Comparison of ENCODE assay signal across 25 cellular contexts in the genomic region with DNA sequence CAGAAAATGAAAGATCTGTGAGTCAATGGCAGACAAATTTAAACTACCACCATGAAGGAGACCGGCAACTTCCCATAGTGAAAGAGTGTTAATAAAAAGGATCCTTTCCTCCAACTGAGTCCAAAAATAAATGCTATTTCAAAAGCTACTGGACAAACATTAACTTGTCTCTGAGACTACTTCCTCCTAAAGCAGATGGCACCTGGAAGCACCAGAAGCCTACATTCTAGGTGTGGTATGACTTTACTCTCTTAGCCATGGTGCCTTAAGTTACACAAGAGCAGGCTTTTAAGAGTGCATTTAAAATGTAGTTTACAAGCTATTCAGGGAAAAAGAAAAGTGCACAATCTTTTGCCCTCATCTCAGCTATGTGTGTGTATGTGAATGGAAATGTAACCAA. TPM values are rescaled to one million over a fixed set of nuclear protein-coding genes. Genes with fewer than 3 reads are reported as not detected.
DNase-seq lines count a peak whose midpoint lies in the region; ATAC-seq and TF ChIP-seq lines count a peak whose summit lies in the region.
"Had no signal": no experiment of that assay in that cellular context is flagged by ENCODE, and none has a peak within 500 bp of the region (broad histone marks: within the 10 kb centered on the region; RNA-seq: fewer than 3 reads in every experiment).

No MANE protein-coding gene starts in this region.

- WGBS in GM23248 (ENCODE audit: low coverage in 1 of 2, low lambda C conversion rate in 2 of 2, missing lambda C conversion rate in 2 of 2), 2 experiments: 96 to 100% methylated on average over 1 of the region's 1 CpG
- 93% methylated on average over 1 of the region's 1 CpG for WGBS in suprapubic skin

- DNase-seq in GM23248: no peak
- peak in 1 of 2 donors; percentile 38 for DNase-seq in left colon
- no peak for DNase-seq in suprapubic skin (ENCODE audit: low spot score in 2 of 2)
- no peak for DNase-seq in DMS79 (lab: John Stamatoyannopoulos, UW)
- DNase-seq: activated CD4-positive, alpha-beta T cell treated with anti-CD3 and anti-CD28 coated beads, Interleukin-2, amount 50 U/mL, for 4 hours; activated CD8-positive, alpha-beta memory T cell treated with anti-CD3 and anti-CD28 coated beads, Interleukin-2, amount 50 U/mL, for 48 hours; CD4-positive, alpha-beta memory T cell; GOT3; KBM-7; kidney; mesenchymal stem cell; naive thymus-derived CD4-positive, alpha-beta T cell; NCI-H1436; occipital lobe; SHP77 treated with DMSO at 0.1 percent for 48 hours; stimulated activated CD4-positive, alpha-beta T cell treated with anti-CD3 and anti-CD28 coated beads, Interleukin-4, amount 100 ng/mL, for 24 hours; stimulated activated naive CD4-positive, alpha-beta T cell; SW 1271; T1000 had no signal

- no peak overlapping the region for H3K4me2 ChIP-seq in GM23248 (ENCODE audit: unreplicated experiment)

- no peaks in the 10 kb centered on the region; the same call in 1 of the 2 replicates for H4K20me1 ChIP-seq in GM23248 (ENCODE audit: insufficient read depth)

- in situ Hi-C loops in GM23248 (cut with MboI): no loop called here

- ATAC-seq in left colon (peak; percentile 86), HG02938 (IDR thresholded peaks at IDR 0.05; ENCODE audit: unreplicated experiment) (no peak), GM21515 (IDR thresholded peaks at IDR 0.05; ENCODE audit: unreplicated experiment) (no peak)
- ATAC-seq: activated T-helper 17 cell treated with anti-CD3 and anti-CD28 coated beads, Interleukin-2, amount 50 U/mL, for 72 hours; naive thymus-derived CD4-positive, alpha-beta T cell; WTC11 had no signal

- H3K9ac ChIP-seq in GM23248: no peak overlapping the region

- peaks cover 9% of the 10 kb centered on the region for H3K4me1 ChIP-seq in GM23248 (ENCODE audit: insufficient read depth)
- H3K4me1 ChIP-seq in suprapubic skin: peaks cover 36% of the 10 kb centered on the region

- no peaks in the 10 kb centered on the region for H3K9me2 ChIP-seq in GM23248 (ENCODE audit: insufficient read depth)

- H3K27ac ChIP-seq in GM23248 (no peak overlapping the region), VCaP (peak overlapping the region; percentile 98), suprapubic skin (peak overlapping the region; percentile 36)
- H3K27ac ChIP-seq: thoracic aorta had no signal

- no peak for TF ChIP-seq CTCF in VCaP (conservative IDR thresholded peaks at IDR 0.05)
- no peak for TF ChIP-seq CTCF in suprapubic skin (IDR thresholded peaks at IDR 0.05)

- H3K27me3 ChIP-seq in GM23248 (replicated peaks; ENCODE audit: insufficient read depth): no peaks in the 10 kb centered on the region
- no peaks in the 10 kb centered on the region for H3K27me3 ChIP-seq in suprapubic skin

- TF ChIP-seq EP300 in suprapubic skin (IDR thresholded peaks at IDR 0.05): no peak

- intact Hi-C loops in left colon (cut with DNase I, micrococcal nuclease): no loop called here

- no peak overlapping the region for H3K4me3 ChIP-seq in GM23248
- no peak overlapping the region for H3K4me3 ChIP-seq in suprapubic skin
- H3K4me3 ChIP-seq: thoracic aorta had no signal

- no peaks in the 10 kb centered on the region for H3K9me3 ChIP-seq in GM23248 (ENCODE audit: low read depth)
- H3K9me3 ChIP-seq in suprapubic skin: no peaks in the 10 kb centered on the region
- H3K9me3 ChIP-seq: thoracic aorta had no signal

- 0 out of 2 replicates have a peak overlapping the region, but pooled peaks have one; percentile 42 for H2AFZ ChIP-seq in GM23248

- TF ChIP-seq POLR2A in suprapubic skin (IDR thresholded peaks at IDR 0.05): no peak

- peaks cover 62% of the 10 kb centered on the region for H3K79me2 ChIP-seq in GM23248 (ENCODE audit: insufficient read depth)

- H3K36me3 ChIP-seq in GM23248 (ENCODE audit: low read depth): no peaks in the 10 kb centered on the region
- no peaks in the 10 kb centered on the region for H3K36me3 ChIP-seq in suprapubic skin
- H3K36me3 ChIP-seq: thoracic aorta had no signal

- peaks cover 5% of the 10 kb centered on the region; the same call in 1 of the 2 replicates for H3F3A ChIP-seq in GM23248 (ENCODE audit: insufficient read depth)

RNA-seq across cellular contexts. Expression of a gene that starts 2.5 kb away (rescaled TPM):
- 4.7 and 5.5 TPM in 2 replicates for total RNA-seq in GM23248 (2014; rRNA removed; shearing (Covaris generic))
- polyA plus RNA-seq in GM23248 (2016; fragmentation: Nextera tagmentation; extraction: Ambion mirVana): 1.2 and 1.3 TPM in 2 replicates
- total RNA-seq in left colon (10 to 100 TPM; 56.1 to 70.5 TPM), suprapubic skin (10 to 100 TPM; 49.5 to 93.4 (median 62.1) TPM)
